ENCODE assay signal across 1 cellular context in genomic region chr2:28684142-28684858, GRCh38.
A peak's percentile ranks its signal among the peaks of the same experiment; 100 is the strongest.
TF ChIP-seq lines count a peak whose summit lies in the region.

No MANE protein-coding gene starts in this region.

TF ChIP-seq in K562, 482 proteins besides CTCF, POLR2A, EP300 and RAD21 (continued from another document):
- TF ChIP-seq ATF4 (CRISPR knock-in tag; IDR thresholded peaks at IDR 0.05): no peak
- no peak for TF ChIP-seq ZNF143 (CRISPR knock-in tag; IDR thresholded peaks at IDR 0.05)
- peak; percentile 62; the same call in 1 of the 2 replicates for TF ChIP-seq MTA3 (IDR thresholded peaks at IDR 0.05; ENCODE audit: borderline replicate concordance)
- no peak for TF ChIP-seq ARHGAP35 (IDR thresholded peaks at IDR 0.05; ENCODE audit: partially characterized antibody)
- TF ChIP-seq MTA2 (IDR thresholded peaks at IDR 0.05; ENCODE audit: low read depth): peak; percentile 39; the same call in 1 of the 2 replicates
- no peak for TF ChIP-seq HIVEP1 (CRISPR knock-in tag; IDR thresholded peaks at IDR 0.05)
- TF ChIP-seq SMARCC2 (IDR thresholded peaks at IDR 0.05; ENCODE audit: low read depth): 0 out of 2 replicates have a peak, but pooled peaks have one; percentile 53
- no peak for TF ChIP-seq ZFP30 (CRISPR knock-in tag; IDR thresholded peaks at IDR 0.05; ENCODE audit: borderline replicate concordance)
- no peak for TF ChIP-seq CEBPZ (IDR thresholded peaks at IDR 0.05; ENCODE audit: borderline replicate concordance, low read depth, low read length)
- TF ChIP-seq UBTF (IDR thresholded peaks at IDR 0.05; ENCODE audit: borderline replicate concordance in 1 of 2, low read depth in 2 of 2, low read length in 2 of 2): no peak
- TF ChIP-seq KLF16 (IDR thresholded peaks at IDR 0.05): peak; percentile 73
- TF ChIP-seq MYC (IDR thresholded peaks at IDR 0.05; ENCODE audit: low read depth, low read length): 0 out of 2 replicates have a peak, but pooled peaks have one; percentile 22
- no peak for TF ChIP-seq MYC (CRISPR knock-in tag; IDR thresholded peaks at IDR 0.05; ENCODE audit: borderline replicate concordance, low read depth)
- TF ChIP-seq IRF9 (tag; IDR thresholded peaks at IDR 0.05): no peak
- TF ChIP-seq ZNF551 (CRISPR knock-in tag; IDR thresholded peaks at IDR 0.05): no peak
- no peak for TF ChIP-seq LCOR (CRISPR knock-in tag; IDR thresholded peaks at IDR 0.05)
- peak; percentile 49; the same call in 1 of the 2 replicates for TF ChIP-seq HNRNPL (IDR thresholded peaks at IDR 0.05; ENCODE audit: low read depth, low read length)
- TF ChIP-seq POLR3A (IDR thresholded peaks at IDR 0.05; ENCODE audit: borderline replicate concordance, extremely low read depth, insufficient read depth, insufficient read length): no peak
- no peak for TF ChIP-seq ZKSCAN8 (CRISPR knock-in tag; IDR thresholded peaks at IDR 0.05)
- no peak for TF ChIP-seq EZH2 (IDR thresholded peaks at IDR 0.05; ENCODE audit: borderline replicate concordance, low read depth, low read length)
- TF ChIP-seq HSF4 (CRISPR knock-in tag; IDR thresholded peaks at IDR 0.05; ENCODE audit: borderline replicate concordance): no peak
- no peak for TF ChIP-seq ZNF408 (CRISPR knock-in tag; IDR thresholded peaks at IDR 0.05; ENCODE audit: low read depth)
- peak; percentile 76 for TF ChIP-seq ESRRA (IDR thresholded peaks at IDR 0.05; ENCODE audit: borderline replicate concordance, low read depth)
- TF ChIP-seq XRCC3 (IDR thresholded peaks at IDR 0.05): no peak
TF ChIP-seq in K562: peak in this region for 50.
